Comparison of ENCODE assay signal across 1 cellular context in the genomic region with DNA sequence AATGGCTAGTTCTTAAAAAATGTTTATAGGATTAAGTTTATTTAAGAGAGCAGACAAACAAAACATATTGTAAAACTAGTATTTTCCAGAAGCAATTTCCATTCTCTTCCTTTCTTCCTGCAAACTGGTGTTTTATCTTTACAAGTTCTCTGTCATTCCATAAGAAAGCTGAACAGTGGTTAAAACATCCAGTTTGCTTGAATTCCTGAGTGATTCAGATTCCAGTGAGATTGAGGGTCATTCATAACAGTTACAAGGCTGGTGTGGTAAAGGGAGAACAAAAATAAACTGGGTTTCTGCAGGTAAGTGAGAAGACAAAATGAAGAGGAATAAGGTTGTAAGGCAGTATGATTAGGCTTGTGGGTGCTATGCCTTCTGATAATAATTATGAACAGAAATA.
TF ChIP-seq lines count a peak whose summit lies in the region.

No MANE protein-coding gene starts in this region.

TF ChIP-seq in SK-N-SH treated with all-trans-retinoic acid at 6 μM for 48 hours, 23 proteins besides CTCF, POLR2A, EP300 and RAD21 (continued from another document):
- TF ChIP-seq PPARA (CRISPR knock-in tag; IDR thresholded peaks at IDR 0.05; ENCODE audit: borderline replicate concordance) (no peak), TCF4 (CRISPR knock-in tag; IDR thresholded peaks at IDR 0.05; ENCODE audit: borderline replicate concordance) (no peak), CSDC2 (CRISPR knock-in tag; IDR thresholded peaks at IDR 0.05) (no peak), SNAI2 (CRISPR knock-in tag; IDR thresholded peaks at IDR 0.05) (no peak), ZNF8 (CRISPR knock-in tag; IDR thresholded peaks at IDR 0.05) (no peak), OSR1 (CRISPR knock-in tag; IDR thresholded peaks at IDR 0.05) (no peak), ZC3H10 (CRISPR knock-in tag; IDR thresholded peaks at IDR 0.05) (no peak), TOX (CRISPR knock-in tag; IDR thresholded peaks at IDR 0.05; ENCODE audit: borderline replicate concordance) (no peak), ZNF70 (CRISPR knock-in tag; IDR thresholded peaks at IDR 0.05) (no peak)
- TF ChIP-seq, protein P1, sequence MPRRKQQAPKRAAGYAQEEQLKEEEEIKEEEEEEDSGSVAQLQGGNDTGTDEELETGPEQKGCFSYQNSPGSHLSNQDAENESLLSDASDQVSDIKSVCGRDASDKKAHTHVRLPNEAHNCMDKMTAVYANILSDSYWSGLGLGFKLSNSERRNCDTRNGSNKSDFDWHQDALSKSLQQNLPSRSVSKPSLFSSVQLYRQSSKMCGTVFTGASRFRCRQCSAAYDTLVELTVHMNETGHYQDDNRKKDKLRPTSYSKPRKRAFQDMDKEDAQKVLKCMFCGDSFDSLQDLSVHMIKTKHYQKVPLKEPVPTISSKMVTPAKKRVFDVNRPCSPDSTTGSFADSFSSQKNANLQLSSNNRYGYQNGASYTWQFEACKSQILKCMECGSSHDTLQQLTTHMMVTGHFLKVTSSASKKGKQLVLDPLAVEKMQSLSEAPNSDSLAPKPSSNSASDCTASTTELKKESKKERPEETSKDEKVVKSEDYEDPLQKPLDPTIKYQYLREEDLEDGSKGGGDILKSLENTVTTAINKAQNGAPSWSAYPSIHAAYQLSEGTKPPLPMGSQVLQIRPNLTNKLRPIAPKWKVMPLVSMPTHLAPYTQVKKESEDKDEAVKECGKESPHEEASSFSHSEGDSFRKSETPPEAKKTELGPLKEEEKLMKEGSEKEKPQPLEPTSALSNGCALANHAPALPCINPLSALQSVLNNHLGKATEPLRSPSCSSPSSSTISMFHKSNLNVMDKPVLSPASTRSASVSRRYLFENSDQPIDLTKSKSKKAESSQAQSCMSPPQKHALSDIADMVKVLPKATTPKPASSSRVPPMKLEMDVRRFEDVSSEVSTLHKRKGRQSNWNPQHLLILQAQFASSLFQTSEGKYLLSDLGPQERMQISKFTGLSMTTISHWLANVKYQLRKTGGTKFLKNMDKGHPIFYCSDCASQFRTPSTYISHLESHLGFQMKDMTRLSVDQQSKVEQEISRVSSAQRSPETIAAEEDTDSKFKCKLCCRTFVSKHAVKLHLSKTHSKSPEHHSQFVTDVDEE (CRISPR knock-in tag; IDR thresholded peaks at IDR 0.05): no peak
- TF ChIP-seq, protein P2, sequence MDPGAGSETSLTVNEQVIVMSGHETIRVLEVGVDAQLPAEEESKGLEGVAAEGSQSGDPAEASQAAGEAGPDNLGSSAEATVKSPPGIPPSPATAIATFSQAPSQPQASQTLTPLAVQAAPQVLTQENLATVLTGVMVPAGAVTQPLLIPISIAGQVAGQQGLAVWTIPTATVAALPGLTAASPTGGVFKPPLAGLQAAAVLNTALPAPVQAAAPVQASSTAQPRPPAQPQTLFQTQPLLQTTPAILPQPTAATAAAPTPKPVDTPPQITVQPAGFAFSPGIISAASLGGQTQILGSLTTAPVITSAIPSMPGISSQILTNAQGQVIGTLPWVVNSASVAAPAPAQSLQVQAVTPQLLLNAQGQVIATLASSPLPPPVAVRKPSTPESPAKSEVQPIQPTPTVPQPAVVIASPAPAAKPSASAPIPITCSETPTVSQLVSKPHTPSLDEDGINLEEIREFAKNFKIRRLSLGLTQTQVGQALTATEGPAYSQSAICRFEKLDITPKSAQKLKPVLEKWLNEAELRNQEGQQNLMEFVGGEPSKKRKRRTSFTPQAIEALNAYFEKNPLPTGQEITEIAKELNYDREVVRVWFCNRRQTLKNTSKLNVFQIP (CRISPR knock-in tag; IDR thresholded peaks at IDR 0.05; ENCODE audit: borderline replicate concordance, low read depth): no peak
- TF ChIP-seq, protein P3, sequence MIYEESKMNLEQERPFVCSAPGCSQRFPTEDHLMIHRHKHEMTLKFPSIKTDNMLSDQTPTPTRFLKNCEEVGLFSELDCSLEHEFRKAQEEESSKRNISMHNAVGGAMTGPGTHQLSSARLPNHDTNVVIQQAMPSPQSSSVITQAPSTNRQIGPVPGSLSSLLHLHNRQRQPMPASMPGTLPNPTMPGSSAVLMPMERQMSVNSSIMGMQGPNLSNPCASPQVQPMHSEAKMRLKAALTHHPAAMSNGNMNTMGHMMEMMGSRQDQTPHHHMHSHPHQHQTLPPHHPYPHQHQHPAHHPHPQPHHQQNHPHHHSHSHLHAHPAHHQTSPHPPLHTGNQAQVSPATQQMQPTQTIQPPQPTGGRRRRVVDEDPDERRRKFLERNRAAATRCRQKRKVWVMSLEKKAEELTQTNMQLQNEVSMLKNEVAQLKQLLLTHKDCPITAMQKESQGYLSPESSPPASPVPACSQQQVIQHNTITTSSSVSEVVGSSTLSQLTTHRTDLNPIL (CRISPR knock-in tag; IDR thresholded peaks at IDR 0.05; ENCODE audit: low read depth): no peak
